16 cellular contexts compared by ENCODE assay signal in genomic region chr7:74317146-74317782, GRCh38. TPM values are rescaled to one million over a fixed set of nuclear protein-coding genes. Genes with fewer than 3 reads are reported as not detected.
A peak's percentile ranks its signal among the peaks of the same experiment; 100 is the strongest.
DNase-seq lines count a peak whose midpoint lies in the region; ATAC-seq and TF ChIP-seq lines count a peak whose summit lies in the region.
"Had no signal": no experiment of that assay in that cellular context is flagged by ENCODE, and none has a peak within 500 bp of the region (broad histone marks: within the 10 kb centered on the region; RNA-seq: fewer than 3 reads in every experiment).

No MANE protein-coding gene starts in this region.

- H3K27ac Mint-ChIP-seq in stimulated activated effector memory CD8-positive, alpha-beta T cell treated with anti-CD3 and anti-CD28 coated beads, Interleukin-12 subunit alpha, Interleukin-12 subunit beta, amount 100 ng/mL, for 72 hours: peak overlapping the region; percentile 65
- no peak overlapping the region for H3K27ac Mint-ChIP-seq in activated T-cell treated with anti-CD3 and anti-CD28 coated beads, Interleukin-2, amount 50 U/mL, for 72 hours
- H3K27ac Mint-ChIP-seq: HFFc6 had no signal

- H3K27me3 Mint-ChIP-seq in activated T-cell treated with anti-CD3 and anti-CD28 coated beads, Interleukin-2, amount 50 U/mL, for 72 hours (ENCODE audit: low read depth): no peaks in the 10 kb centered on the region
- H3K27me3 Mint-ChIP-seq: CD4-positive, alpha-beta memory T cell had no signal

- no peak overlapping the region for H2AFZ ChIP-seq in mesenchymal stem cell (ENCODE audit: low read depth, low read length)

- WGBS in mesenchymal stem cell: 96% methylated on average over 20 of the region's 20 CpGs

- DNase-seq in D341Med (ENCODE audit: low spot score) (peak; percentile 26), RWPE1 (ENCODE audit: low spot score) (no peak), mesenchymal stem cell (no peak), coronary artery (ENCODE audit: low spot score) (no peak)
- no peak for DNase-seq in stimulated activated effector memory CD8-positive, alpha-beta T cell treated with anti-CD3 and anti-CD28 coated beads, Interleukin-12 subunit alpha, Interleukin-12 subunit beta, amount 100 ng/mL, for 72 hours (ENCODE audit: low spot score in 2 of 2)
- no peak for DNase-seq in activated T-cell treated with anti-CD3 and anti-CD28 coated beads, Interleukin-2, amount 50 U/mL, for 72 hours
- DNase-seq: BE2C; CD4-positive, alpha-beta memory T cell; DMS153; DMS79 treated with DMSO at 0.1 percent for 48 hours; EL; GOT3; HCEC 1CT; HFFc6 had no signal

- no peak overlapping the region for H3K18ac ChIP-seq in mesenchymal stem cell (ENCODE audit: low read depth in 1 of 2, low read length in 2 of 2)

- H4K91ac ChIP-seq in mesenchymal stem cell (ENCODE audit: low read length): peak overlapping the region; percentile 74

- H3K4me2 ChIP-seq in mesenchymal stem cell (ENCODE audit: low read length, poor library complexity, severe bottlenecking): no peak overlapping the region

- H3K9ac ChIP-seq in mesenchymal stem cell (ENCODE audit: low read length): no peak overlapping the region

- peaks cover 8% of the 10 kb centered on the region for H3K4me1 Mint-ChIP-seq in stimulated activated effector memory CD8-positive, alpha-beta T cell treated with anti-CD3 and anti-CD28 coated beads, Interleukin-12 subunit alpha, Interleukin-12 subunit beta, amount 100 ng/mL, for 72 hours
- peaks cover 7% of the 10 kb centered on the region for H3K4me1 Mint-ChIP-seq in activated T-cell treated with anti-CD3 and anti-CD28 coated beads, Interleukin-2, amount 50 U/mL, for 72 hours (ENCODE audit: low read depth)

- H3K36me3 Mint-ChIP-seq in stimulated activated effector memory CD8-positive, alpha-beta T cell treated with anti-CD3 and anti-CD28 coated beads, Interleukin-12 subunit alpha, Interleukin-12 subunit beta, amount 100 ng/mL, for 72 hours: no peaks in the 10 kb centered on the region
- no peaks in the 10 kb centered on the region for H3K36me3 Mint-ChIP-seq in activated T-cell treated with anti-CD3 and anti-CD28 coated beads, Interleukin-2, amount 50 U/mL, for 72 hours (ENCODE audit: insufficient read depth in 2 of 2)

- H2BK120ac ChIP-seq in mesenchymal stem cell (ENCODE audit: low read depth, low read length): no peak overlapping the region

- H4K8ac ChIP-seq in mesenchymal stem cell (ENCODE audit: low read length): peak overlapping the region; percentile 25

- no peaks in the 10 kb centered on the region for H3K9me3 Mint-ChIP-seq in stimulated activated effector memory CD8-positive, alpha-beta T cell treated with anti-CD3 and anti-CD28 coated beads, Interleukin-12 subunit alpha, Interleukin-12 subunit beta, amount 100 ng/mL, for 72 hours
- H3K9me3 Mint-ChIP-seq in activated T-cell treated with anti-CD3 and anti-CD28 coated beads, Interleukin-2, amount 50 U/mL, for 72 hours: no peaks in the 10 kb centered on the region
- H3K9me3 Mint-ChIP-seq: CD4-positive, alpha-beta memory T cell; HFFc6 had no signal

- H3K4me3 Mint-ChIP-seq in stimulated activated effector memory CD8-positive, alpha-beta T cell treated with anti-CD3 and anti-CD28 coated beads, Interleukin-12 subunit alpha, Interleukin-12 subunit beta, amount 100 ng/mL, for 72 hours: no peak overlapping the region
- no peak overlapping the region for H3K4me3 Mint-ChIP-seq in activated T-cell treated with anti-CD3 and anti-CD28 coated beads, Interleukin-2, amount 50 U/mL, for 72 hours
- H3K4me3 Mint-ChIP-seq: CD4-positive, alpha-beta memory T cell; HFFc6 had no signal

- CTCF ChIA-PET in RWPE1 (lab: Yijun Ruan, JAX): interaction anchor here (1.0 kb wide), 1 partner anchor 42 kb away, joined by 5 read pairs; no protein-coding TSS in a partner anchor

- no peak for TF ChIP-seq CTCF in RWPE1 (conservative IDR thresholded peaks at IDR 0.05; ENCODE audit: low read depth)
- no peak for TF ChIP-seq CTCF in coronary artery (IDR thresholded peaks at IDR 0.05)

- no peak overlapping the region for H3K14ac ChIP-seq in mesenchymal stem cell (ENCODE audit: low read length in 2 of 2)

- peaks cover 33 to 38% of the 10 kb centered on the region in 2 experiments for H3K36me3 ChIP-seq in mesenchymal stem cell (ENCODE audit: control insufficient read depth in 1 of 2, insufficient read depth in 2 of 2, low read depth in 1 of 2, low read length in 2 of 2)
- H3K36me3 ChIP-seq: BE2C had no signal

- H3K79me1 ChIP-seq in mesenchymal stem cell (replicated peaks; ENCODE audit: low read length, poor library complexity, severe bottlenecking): peaks cover 27% of the 10 kb centered on the region

- no peaks in the 10 kb centered on the region for H3K9me3 ChIP-seq in mesenchymal stem cell (ENCODE audit: control insufficient read depth, low read length)
- H3K9me3 ChIP-seq: BE2C had no signal

- H3K23ac ChIP-seq in mesenchymal stem cell (ENCODE audit: low read length in 2 of 2): no peak overlapping the region

- H2BK15ac ChIP-seq in mesenchymal stem cell (ENCODE audit: low read depth, poor library complexity, severe bottlenecking): no peak overlapping the region

- H3K4ac ChIP-seq in mesenchymal stem cell (ENCODE audit: low read depth in 1 of 2, low read length in 2 of 2): no peak overlapping the region

- H3K27me3 ChIP-seq in mesenchymal stem cell (ENCODE audit: control insufficient read depth in 1 of 2, insufficient read depth in 1 of 2, low read length in 2 of 2): no peaks in the 10 kb centered on the region
- H3K27me3 ChIP-seq: BE2C had no signal

- H2BK12ac ChIP-seq in mesenchymal stem cell (ENCODE audit: low read length in 2 of 2): no peak overlapping the region

- H3K4me3 ChIP-seq in mesenchymal stem cell (ENCODE audit: insufficient read depth in 1 of 2, low read depth in 1 of 2, low read length in 2 of 2) (no peak overlapping the region), coronary artery (no peak overlapping the region)

- H3K27ac ChIP-seq in RWPE1 (peak overlapping the region; percentile 98), mesenchymal stem cell (ENCODE audit: low read length, poor library complexity, severe bottlenecking) (no peak overlapping the region), coronary artery (no peak overlapping the region)
- H3K27ac ChIP-seq: C4-2B had no signal

- no peak overlapping the region for H2BK5ac ChIP-seq in mesenchymal stem cell (ENCODE audit: low read depth, low read length, poor library complexity, severe bottlenecking)

- peaks cover 8% of the 10 kb centered on the region for H3K4me1 ChIP-seq in mesenchymal stem cell (ENCODE audit: control insufficient read depth, insufficient read depth, low read depth, low read length)
- H3K4me1 ChIP-seq: BE2C had no signal

- POLR2A ChIA-PET in RWPE1 (lab: Yijun Ruan, JAX; ENCODE audit: low non-redundant PET): no interaction called here

- no peak for ATAC-seq in stimulated activated effector memory CD8-positive, alpha-beta T cell treated with anti-CD3 and anti-CD28 coated beads, Interleukin-12 subunit alpha, Interleukin-12 subunit beta, amount 100 ng/mL, for 72 hours
- no peak for ATAC-seq in HG03108 (IDR thresholded peaks at IDR 0.05; ENCODE audit: unreplicated experiment)
- no peak for ATAC-seq in activated T-cell treated with anti-CD3 and anti-CD28 coated beads, Interleukin-2, amount 50 U/mL, for 72 hours (replicated peaks in 1 of 2)

- H2AK5ac ChIP-seq in mesenchymal stem cell (ENCODE audit: low read length, severe bottlenecking): no peak overlapping the region

RNA-seq across cellular contexts. Expression of gene CLIP2, which starts 28.1 kb away (rescaled TPM):
- polyA plus RNA-seq in mesenchymal stem cell (2013, experiment 1 of 2): 68.2 TPM
- 63.3 TPM for polyA plus RNA-seq in mesenchymal stem cell (2013, experiment 2 of 2)
- 1 to 10 TPM; 2.4 to 3.2 TPM for total RNA-seq in activated T-cell treated with anti-CD3 and anti-CD28 coated beads, Interleukin-2, amount 50 U/mL, for 72 hours
